In genomic region chr4:90904018-90904417, GRCh38 we compare ENCODE assay signal across 29 cellular contexts.
DNase-seq lines count a peak whose midpoint lies in the region; ATAC-seq, FAIRE-seq and TF ChIP-seq lines count a peak whose summit lies in the region.
"Had no signal": no experiment of that assay in that cellular context is flagged by ENCODE, and none has a peak within 500 bp of the region (broad histone marks: within the 10 kb centered on the region; RNA-seq: fewer than 3 reads in every experiment).

No MANE protein-coding gene starts in this region.

- no peak overlapping the region for H4K5ac ChIP-seq in mesendoderm (ENCODE audit: low read length)

- DNase-seq in NCI-H1105 treated with DMSO at 0.1 percent for 48 hours (lab: John Stamatoyannopoulos, UW) (peak; percentile 3), NCI-H1105 (lab: John Stamatoyannopoulos, UW) (no peak), astrocyte (ENCODE audit: low read depth) (no peak), mesendoderm (peak; percentile 7), mucosa of descending colon (no peak), MG63 (no peak), OCI-LY7 (ENCODE audit: low spot score) (no peak)
- DNase-seq: activated CD4-positive, alpha-beta T cell treated with anti-CD3 and anti-CD28 coated beads for 48 hours; activated CD8-positive, alpha-beta memory T cell treated with anti-CD3 and anti-CD28 coated beads for 24 hours; activated T-cell treated with anti-CD3 and anti-CD28 coated beads for 4 hours; amniotic stem cell; CD4-positive, CD25-positive, alpha-beta regulatory T cell; hypothalamus; NCI-H1694; SIG-M5; stimulated activated CD4-positive, alpha-beta T cell treated with anti-CD3 and anti-CD28 coated beads, Interleukin-1b, Interleukin-23, amount 100 ng/mL, for 48 hours; stimulated activated naive CD8-positive, alpha-beta T cell treated with anti-CD3 and anti-CD28 coated beads, Interleukin-15, Interleukin-2, amounts not matched to agents 100 U/mL and 50 U/mL, for 24 hours; T-helper 9 cell had no signal

- H3K79me2 ChIP-seq in astrocyte (ENCODE audit: insufficient read depth, low read length) = no peaks in the 10 kb centered on the region
- no peaks in the 10 kb centered on the region for H3K79me2 ChIP-seq in mesendoderm (ENCODE audit: control insufficient read depth, insufficient read depth, low read length)
- H3K79me2 ChIP-seq in OCI-LY7 (ENCODE audit: insufficient read depth, low read depth, low read length) = no peaks in the 10 kb centered on the region
- H3K79me2 ChIP-seq: parathyroid adenoma had no signal

- H4K20me1 ChIP-seq in astrocyte (ENCODE audit: insufficient read depth, low read length) (no peaks in the 10 kb centered on the region), OCI-LY7 (ENCODE audit: insufficient read depth, low read length) (no peaks in the 10 kb centered on the region)

- no peak overlapping the region for H3K18ac ChIP-seq in mesendoderm (ENCODE audit: low read length)

- no peaks in the 10 kb centered on the region for H3K9me3 Mint-ChIP-seq in astrocyte (ENCODE audit: unreplicated experiment)

- H3K4me1 Mint-ChIP-seq in astrocyte (ENCODE audit: low read depth, unreplicated experiment) = peaks cover 5% of the 10 kb centered on the region
- H3K4me1 Mint-ChIP-seq: activated naive CD4-positive, alpha-beta T cell treated with anti-CD3 and anti-CD28 coated beads, Interleukin-2, amount 50 U/mL, for 24 hours; CD4-positive, CD25-positive, alpha-beta regulatory T cell had no signal

- H3K56ac ChIP-seq in mesendoderm (ENCODE audit: low read length) = no peak overlapping the region

- H3K4me1 ChIP-seq in HUES48 (ENCODE audit: control insufficient read depth, insufficient read depth, low read length) (peaks cover 22% of the 10 kb centered on the region), astrocyte (ENCODE audit: insufficient read depth, low read length) (no peaks in the 10 kb centered on the region), mesendoderm (ENCODE audit: control insufficient read depth, low read depth, low read length) (no peaks in the 10 kb centered on the region), mucosa of descending colon (ENCODE audit: low read depth) (no peaks in the 10 kb centered on the region), OCI-LY7 (ENCODE audit: insufficient read depth, low read length, poor library complexity, severe bottlenecking) (no peaks in the 10 kb centered on the region)
- H3K4me1 ChIP-seq: parathyroid adenoma, right atrium auricular region had no signal

- no CpG with 5 or more reads among the region's 1 CpG for WGBS in mesendoderm (ENCODE audit: extremely low coverage, insufficient coverage, low lambda C conversion rate)

- TF ChIP-seq CTCF in astrocyte (IDR thresholded peaks at IDR 0.05; ENCODE audit: insufficient read depth, low read depth, low read length) (no peak), mucosa of descending colon (IDR thresholded peaks at IDR 0.05) (no peak), OCI-LY7 (conservative IDR thresholded peaks at IDR 0.05; ENCODE audit: low read length) (no peak)

- H3K9me3 ChIP-seq in HUES48 (ENCODE audit: control insufficient read depth, insufficient read depth, low read length) (no peaks in the 10 kb centered on the region), astrocyte (ENCODE audit: insufficient read depth, low read depth, low read length) (no peaks in the 10 kb centered on the region), mucosa of descending colon (peaks cover 9% of the 10 kb centered on the region), MG63 (no peaks in the 10 kb centered on the region), OCI-LY7 (ENCODE audit: low read length) (0 out of 2 replicates have a peak, but pooled peaks cover 4% of the 10 kb centered on the region)

- no peaks in the 10 kb centered on the region for H3K27me3 Mint-ChIP-seq in astrocyte (ENCODE audit: low read depth, unreplicated experiment)
- H3K27me3 Mint-ChIP-seq: activated naive CD4-positive, alpha-beta T cell treated with anti-CD3 and anti-CD28 coated beads, Interleukin-2, amount 50 U/mL, for 24 hours; CD4-positive, CD25-positive, alpha-beta regulatory T cell had no signal

- H3K4ac ChIP-seq in mesendoderm (ENCODE audit: low read depth, low read length) = no peak overlapping the region

- H3K36me3 ChIP-seq in HUES48 (ENCODE audit: control insufficient read depth, insufficient read depth, low read length) (no peaks in the 10 kb centered on the region), astrocyte (ENCODE audit: insufficient read depth, low read length) (no peaks in the 10 kb centered on the region), mesendoderm (ENCODE audit: control insufficient read depth, insufficient read depth, low read length) (no peaks in the 10 kb centered on the region), mucosa of descending colon (ENCODE audit: low read depth) (no peaks in the 10 kb centered on the region), MG63 (no peaks in the 10 kb centered on the region), OCI-LY7 (ENCODE audit: insufficient read depth, low read length) (no peaks in the 10 kb centered on the region)
- H3K36me3 ChIP-seq: right atrium auricular region had no signal

- H3K4me2 ChIP-seq in astrocyte (ENCODE audit: low read length) = peak overlapping the region; percentile 1
- no peak overlapping the region for H3K4me2 ChIP-seq in mesendoderm (ENCODE audit: low read length)
- H3K4me2 ChIP-seq in OCI-LY7 (ENCODE audit: low read length) = no peak overlapping the region
- H3K4me2 ChIP-seq: KMS-11 had no signal

- H2AK5ac ChIP-seq in mesendoderm (ENCODE audit: low read length) = no peak overlapping the region

- H3K27ac Mint-ChIP-seq in astrocyte (ENCODE audit: unreplicated experiment) = no peak overlapping the region
- H3K27ac Mint-ChIP-seq: activated naive CD4-positive, alpha-beta T cell treated with anti-CD3 and anti-CD28 coated beads, Interleukin-2, amount 50 U/mL, for 24 hours; activated T-helper 2 cell treated with anti-CD3 and anti-CD28 coated beads, Interferon-gamma antibody, Interleukin-2, Interleukin-4, amounts not matched to agents 10 μg/mL and 5 μg/mL and 100 μg/mL, durations not matched to agents 14 hours and 24 hours and 36 hours; CD4-positive, CD25-positive, alpha-beta regulatory T cell had no signal

- H4K8ac ChIP-seq in mesendoderm (ENCODE audit: low read depth, low read length) = no peak overlapping the region

- no peak overlapping the region for H2BK15ac ChIP-seq in mesendoderm (replicated peaks; ENCODE audit: low read depth)

- H3K79me1 ChIP-seq in mesendoderm (ENCODE audit: low read length) = no peaks in the 10 kb centered on the region

- CTCF ChIA-PET in OCI-LY7 (lab: Charles Lee; ENCODE audit: unreplicated experiment) = no interaction called here

- intact Hi-C loops in mucosa of descending colon (cut with DNase I, micrococcal nuclease) (no loop called here), OCI-LY7 (cut with micrococcal nuclease; ENCODE audit: unreplicated experiment) (no loop called here)

- no peak overlapping the region for H2BK120ac ChIP-seq in mesendoderm (ENCODE audit: low read depth, low read length)

- no peaks in the 10 kb centered on the region for H3K9me2 ChIP-seq in OCI-LY7 (ENCODE audit: insufficient read depth, low read length)

- H3K4me3 ChIP-seq in HUES48 (ENCODE audit: low read depth, low read length) (no peak overlapping the region), astrocyte (ENCODE audit: insufficient read depth, low read depth, low read length) (no peak overlapping the region), mesendoderm (ENCODE audit: low read length) (no peak overlapping the region), mucosa of descending colon (no peak overlapping the region), MG63 (no peak overlapping the region), OCI-LY7 (ENCODE audit: low read depth, low read length, poor library complexity, severe bottlenecking) (no peak overlapping the region)
- H3K4me3 ChIP-seq: GM12878, right atrium auricular region had no signal

- H3K36me3 Mint-ChIP-seq in astrocyte (ENCODE audit: low read depth, unreplicated experiment) = no peaks in the 10 kb centered on the region
- H3K36me3 Mint-ChIP-seq: activated naive CD4-positive, alpha-beta T cell treated with anti-CD3 and anti-CD28 coated beads, Interleukin-2, amount 50 U/mL, for 24 hours; CD4-positive, CD25-positive, alpha-beta regulatory T cell had no signal

- BruUV-seq in OCI-LY7 (replicated peaks; lab: Mats Ljungman, UMichigan) = no TSS peak

- H3K9ac ChIP-seq in HUES48 (ENCODE audit: low read depth, low read length) (no peak overlapping the region), astrocyte (ENCODE audit: low read length) (no peak overlapping the region), mesendoderm (ENCODE audit: low read length) (no peak overlapping the region)
- H3K9ac ChIP-seq: KMS-11, parathyroid adenoma had no signal

- H3K27me3 ChIP-seq in HUES48 (ENCODE audit: control insufficient read depth, insufficient read depth, low read length) (no peaks in the 10 kb centered on the region), astrocyte (ENCODE audit: insufficient read depth, low read length) (no peaks in the 10 kb centered on the region), mesendoderm (ENCODE audit: insufficient read depth, low read length, poor library complexity) (no peaks in the 10 kb centered on the region), MG63 (no peaks in the 10 kb centered on the region)
- H3K27me3 ChIP-seq: right atrium auricular region had no signal

- POLR2A ChIA-PET in OCI-LY7 (lab: Charles Lee) = no interaction called here

- no peak overlapping the region for H2BK5ac ChIP-seq in mesendoderm (ENCODE audit: low read length)

- no peak overlapping the region for H2AFZ ChIP-seq in astrocyte (ENCODE audit: low read depth, low read length)
- no peak overlapping the region for H2AFZ ChIP-seq in OCI-LY7 (ENCODE audit: low read length)
- H2AFZ ChIP-seq: parathyroid adenoma had no signal

- FAIRE-seq in astrocyte (lab: Jason Lieb, UNC) = no peak
- FAIRE-seq: GM12878, H54, HTR-8/SVneo, RCC 7860 had no signal

- H3K27ac ChIP-seq in HUES48 (ENCODE audit: low read depth, low read length) (peak overlapping the region; percentile 46), astrocyte (ENCODE audit: low read depth, low read length) (no peak overlapping the region), mesendoderm (ENCODE audit: low read depth, low read length) (no peak overlapping the region), OCI-LY7 (ENCODE audit: low read depth, low read length, poor library complexity, severe bottlenecking) (no peak overlapping the region)
- H3K27ac ChIP-seq: KMS-11, parathyroid adenoma, right atrium auricular region had no signal

- no peak overlapping the region for H3K4me3 Mint-ChIP-seq in astrocyte (ENCODE audit: unreplicated experiment)
- H3K4me3 Mint-ChIP-seq: activated naive CD4-positive, alpha-beta T cell treated with anti-CD3 and anti-CD28 coated beads, Interleukin-2, amount 50 U/mL, for 24 hours; CD4-positive, CD25-positive, alpha-beta regulatory T cell had no signal

- H3K23ac ChIP-seq in mesendoderm (ENCODE audit: low read length) = no peak overlapping the region

- ATAC-seq in mucosa of descending colon = no peak
- ATAC-seq: GM12878; left lobe of liver; stimulated activated naive CD8-positive, alpha-beta T cell treated with anti-CD3 and anti-CD28 coated beads, Interleukin-15, Interleukin-2, amounts not matched to agents 100 U/mL and 50 U/mL, for 24 hours had no signal

Comparison
In these comparisons a context has a peak if more than half of its experiments do, and no peak if none do; other contexts are left out.
1. DNase-seq: peak in NCI-H1105 treated with DMSO at 0.1 percent for 48 hours (single experiment) and mesendoderm (single experiment); none in NCI-H1105 (single experiment), astrocyte (single experiment), mucosa of descending colon (0 of 3), MG63 (single experiment) and OCI-LY7 (single experiment).